Comparison of ENCODE assay signal across 17 cellular contexts in genomic region chr10:43294241-43294658, GRCh38. TPM values are rescaled to one million over a fixed set of nuclear protein-coding genes. Genes with fewer than 3 reads are reported as not detected.
DNase-seq lines count a peak whose midpoint lies in the region; ATAC-seq and TF ChIP-seq lines count a peak whose summit lies in the region.
"Had no signal": no experiment of that assay in that cellular context is flagged by ENCODE, and none has a peak within 500 bp of the region (broad histone marks: within the 10 kb centered on the region; RNA-seq: fewer than 3 reads in every experiment).

No MANE protein-coding gene starts in this region.

- peaks cover 30% of the 10 kb centered on the region for H3K4me1 ChIP-seq in CD8-positive, alpha-beta T cell (ENCODE audit: insufficient read depth, low read length)
- peaks cover 26 to 33% of the 10 kb centered on the region in 2 donors for H3K4me1 ChIP-seq in naive thymus-derived CD4-positive, alpha-beta T cell (ENCODE audit: control insufficient read depth in 2 of 2, insufficient read depth in 2 of 2, low read length in 2 of 2)
- H3K4me1 ChIP-seq in right atrium auricular region (peaks cover 0 to 4% of the 10 kb centered on the region in 2 donors), smooth muscle cell (ENCODE audit: low read depth) (no peaks in the 10 kb centered on the region)
- H3K4me1 ChIP-seq: adrenal gland had no signal

- no peaks in the 10 kb centered on the region for H3K79me2 ChIP-seq in smooth muscle cell (ENCODE audit: low read depth)

- peak in 6 of 7 experiments; percentile 37 to 69 (median 51) for DNase-seq in CD8-positive, alpha-beta T cell
- peak; percentile 15 for DNase-seq in T-helper 2 cell treated with Interferon-gamma antibody and Interleukin-4, amounts not matched to agents 5 μg/mL and 100 μg/mL, for 36 hours (ENCODE audit: low spot score)
- DNase-seq in activated T-helper 1 cell treated with anti-CD3 and anti-CD28 coated beads, Interleukin-2, amount 50 U/mL, for 16 hours (ENCODE audit: low read depth in 1 of 2, low spot score in 1 of 2) = peak; percentile 15 to 26
- peak in 4 of 9 donors; percentile 19 to 36 (median 24) for DNase-seq in naive thymus-derived CD4-positive, alpha-beta T cell
- no peak for DNase-seq in right atrium auricular region (ENCODE audit: low spot score)
- DNase-seq in hippocampal formation (lab: John Stamatoyannopoulos, UW) = no peak
- no peak for DNase-seq in smooth muscle cell (lab: John Stamatoyannopoulos, UW; ENCODE audit: unreplicated experiment)
- DNase-seq: adrenal gland; AML-193; NCI-H1694; NCI-H524; SK-N-SH; stimulated activated naive B cell treated with anti-CD40 and anti-IgM and Interleukin-4, amounts not matched to agents 10 μg/mL and 1 μg/mL and 100 μg/mL, for 72 hours had no signal

- H4K20me1 ChIP-seq in smooth muscle cell (ENCODE audit: low read depth) = no peaks in the 10 kb centered on the region

- H3K27ac Mint-ChIP-seq in CD8-positive, alpha-beta T cell = peak overlapping the region; percentile 13
- peak overlapping the region; percentile 81 for H3K27ac Mint-ChIP-seq in T-helper 2 cell treated with Interferon-gamma antibody and Interleukin-4, amounts not matched to agents 5 μg/mL and 100 μg/mL, for 36 hours
- peak overlapping the region in 2 of 9 donors; percentile 78 to 84 for H3K27ac Mint-ChIP-seq in naive thymus-derived CD4-positive, alpha-beta T cell
- H3K27ac Mint-ChIP-seq: nephron; stimulated activated naive B cell treated with anti-CD40 and anti-IgM and Interleukin-4, amounts not matched to agents 10 μg/mL and 1 μg/mL and 100 μg/mL, for 72 hours; WTC11 had no signal

- peak overlapping the region; percentile 10 for H3K4me3 ChIP-seq in CD8-positive, alpha-beta T cell (ENCODE audit: low read depth, low read length)
- no peak overlapping the region for H3K4me3 ChIP-seq in naive thymus-derived CD4-positive, alpha-beta T cell (ENCODE audit: low read length)
- H3K4me3 ChIP-seq in right atrium auricular region (no peak overlapping the region), smooth muscle cell (no peak overlapping the region)
- H3K4me3 ChIP-seq: adrenal gland had no signal

- H3K36me3 Mint-ChIP-seq in CD8-positive, alpha-beta T cell = no peaks in the 10 kb centered on the region
- peaks cover 11% of the 10 kb centered on the region for H3K36me3 Mint-ChIP-seq in T-helper 2 cell treated with Interferon-gamma antibody and Interleukin-4, amounts not matched to agents 5 μg/mL and 100 μg/mL, for 36 hours (ENCODE audit: low read depth)
- peaks cover 0 to 24% (median 0%) of the 10 kb centered on the region in 5 donors for H3K36me3 Mint-ChIP-seq in naive thymus-derived CD4-positive, alpha-beta T cell
- H3K36me3 Mint-ChIP-seq: stimulated activated naive B cell treated with anti-CD40 and anti-IgM and Interleukin-4, amounts not matched to agents 10 μg/mL and 1 μg/mL and 100 μg/mL, for 72 hours; WTC11 had no signal

- no peaks in the 10 kb centered on the region for H3K27me3 Mint-ChIP-seq in CD8-positive, alpha-beta T cell (ENCODE audit: low read depth)
- H3K27me3 Mint-ChIP-seq in T-helper 2 cell treated with Interferon-gamma antibody and Interleukin-4, amounts not matched to agents 5 μg/mL and 100 μg/mL, for 36 hours (ENCODE audit: low read depth) = peaks cover 9% of the 10 kb centered on the region
- peaks cover 0 to 15% (median 6%) of the 10 kb centered on the region in 5 donors for H3K27me3 Mint-ChIP-seq in naive thymus-derived CD4-positive, alpha-beta T cell

- POLR2A ChIA-PET in CD8-positive, alpha-beta T cell (lab: Charles Lee) = interaction anchor here (1.3 kb wide), 1 partner anchor 115 kb away, joined by 3 read pairs; the partner anchor contains the start of gene HNRNPF
- POLR2A ChIA-PET in naive thymus-derived CD4-positive, alpha-beta T cell (lab: Charles Lee) = interaction anchor here (1.0 to 3.0 kb wide), 2 partner anchors 54 to 67 kb away, joined by 4 to 10 read pairs; no protein-coding TSS in a partner anchor

- no peak overlapping the region for H3K9ac ChIP-seq in smooth muscle cell (ENCODE audit: low read depth)
- H3K9ac ChIP-seq: SK-N-SH had no signal

- H3K4me3 Mint-ChIP-seq in CD8-positive, alpha-beta T cell = no peak overlapping the region
- H3K4me3 Mint-ChIP-seq in T-helper 2 cell treated with Interferon-gamma antibody and Interleukin-4, amounts not matched to agents 5 μg/mL and 100 μg/mL, for 36 hours = peak overlapping the region; percentile 62
- peak overlapping the region in 4 of 10 donors; percentile 33 to 75 (median 60) for H3K4me3 Mint-ChIP-seq in naive thymus-derived CD4-positive, alpha-beta T cell
- H3K4me3 Mint-ChIP-seq: nephron; stimulated activated naive B cell treated with anti-CD40 and anti-IgM and Interleukin-4, amounts not matched to agents 10 μg/mL and 1 μg/mL and 100 μg/mL, for 72 hours; WTC11 had no signal

- WGBS in smooth muscle cell (ENCODE audit: low lambda C conversion rate) = 82% methylated on average over 6 of the region's 7 CpGs

- peak; percentile 77 for ATAC-seq in CD8-positive, alpha-beta T cell
- ATAC-seq in naive thymus-derived CD4-positive, alpha-beta T cell = peak; percentile 76
- no peak for ATAC-seq in HG02970 (IDR thresholded peaks at IDR 0.05; ENCODE audit: low FRiP score, unreplicated experiment)

- no peaks in the 10 kb centered on the region for H3K27me3 ChIP-seq in CD8-positive, alpha-beta T cell (ENCODE audit: insufficient read depth, low read length)
- no peaks in the 10 kb centered on the region for H3K27me3 ChIP-seq in naive thymus-derived CD4-positive, alpha-beta T cell (ENCODE audit: control insufficient read depth in 2 of 2, insufficient read depth in 2 of 2, low read length in 2 of 2)
- no peaks in the 10 kb centered on the region for H3K27me3 ChIP-seq in right atrium auricular region
- H3K27me3 ChIP-seq in smooth muscle cell (ENCODE audit: low read depth) = peaks cover 7% of the 10 kb centered on the region
- H3K27me3 ChIP-seq: adrenal gland had no signal

- H3K36me3 ChIP-seq in CD8-positive, alpha-beta T cell (ENCODE audit: insufficient read depth, low read length) = no peaks in the 10 kb centered on the region
- H3K36me3 ChIP-seq in naive thymus-derived CD4-positive, alpha-beta T cell (ENCODE audit: control insufficient read depth in 2 of 3, insufficient read depth in 3 of 3, low read length in 3 of 3) = no peaks in the 10 kb centered on the region
- H3K36me3 ChIP-seq in right atrium auricular region (no peaks in the 10 kb centered on the region), smooth muscle cell (ENCODE audit: low read depth) (no peaks in the 10 kb centered on the region)
- H3K36me3 ChIP-seq: adrenal gland had no signal

- intact Hi-C loops in CD8-positive, alpha-beta T cell (cut with DNase I, micrococcal nuclease) = no loop called here
- intact Hi-C loops in naive thymus-derived CD4-positive, alpha-beta T cell (cut with micrococcal nuclease) = loop anchor here (1.0 to 10.0 kb wide), 5 partner anchors 38 to 281 kb away; partner anchors contain the start of genes CSGALNACT2 (in 1 of the 2) and ZNF239 (in 1 of the 2)

- no peak overlapping the region for H3K27ac ChIP-seq in CD8-positive, alpha-beta T cell (ENCODE audit: low read depth, low read length)
- no peak overlapping the region for H3K27ac ChIP-seq in naive thymus-derived CD4-positive, alpha-beta T cell (ENCODE audit: low read depth, low read length)
- H3K27ac ChIP-seq in right atrium auricular region (no peak overlapping the region), smooth muscle cell (ENCODE audit: low read depth) (no peak overlapping the region)
- H3K27ac ChIP-seq: adrenal gland had no signal

- CTCF ChIA-PET in CD8-positive, alpha-beta T cell (lab: Charles Lee) = interaction anchor here (0.9 to 5.3 kb wide), 11 partner anchors 10 to 168 kb away, joined by 3 to 98 read pairs (median 6); no protein-coding TSS in a partner anchor
- CTCF ChIA-PET in naive thymus-derived CD4-positive, alpha-beta T cell (lab: Charles Lee) = interaction anchor here (0.7 to 5.1 kb wide), 7 partner anchors 11 to 135 kb away, joined by 3 to 76 read pairs (median 4); no protein-coding TSS in a partner anchor

- H3K4me1 Mint-ChIP-seq in CD8-positive, alpha-beta T cell (ENCODE audit: low read depth) = peaks cover 56% of the 10 kb centered on the region
- H3K4me1 Mint-ChIP-seq in T-helper 2 cell treated with Interferon-gamma antibody and Interleukin-4, amounts not matched to agents 5 μg/mL and 100 μg/mL, for 36 hours (ENCODE audit: low read depth) = peaks cover 57% of the 10 kb centered on the region
- peaks cover 25 to 81% (median 37%) of the 10 kb centered on the region in 7 donors for H3K4me1 Mint-ChIP-seq in naive thymus-derived CD4-positive, alpha-beta T cell

- H3K9me3 Mint-ChIP-seq in CD8-positive, alpha-beta T cell = peaks cover 2% of the 10 kb centered on the region
- peaks cover 8% of the 10 kb centered on the region for H3K9me3 Mint-ChIP-seq in T-helper 2 cell treated with Interferon-gamma antibody and Interleukin-4, amounts not matched to agents 5 μg/mL and 100 μg/mL, for 36 hours
- H3K9me3 Mint-ChIP-seq in naive thymus-derived CD4-positive, alpha-beta T cell = peaks cover 0 to 16% (median 3%) of the 10 kb centered on the region in 11 donors
- H3K9me3 Mint-ChIP-seq: nephron; stimulated activated naive B cell treated with anti-CD40 and anti-IgM and Interleukin-4, amounts not matched to agents 10 μg/mL and 1 μg/mL and 100 μg/mL, for 72 hours; WTC11 had no signal

- no peak overlapping the region for H3K4me2 ChIP-seq in smooth muscle cell
- H3K4me2 ChIP-seq: SK-N-SH had no signal

- no peak for TF ChIP-seq CTCF in CD8-positive, alpha-beta T cell (IDR thresholded peaks at IDR 0.05)
- TF ChIP-seq CTCF in right atrium auricular region (IDR thresholded peaks at IDR 0.05) (no peak), smooth muscle cell (IDR thresholded peaks at IDR 0.05; ENCODE audit: borderline replicate concordance, insufficient read depth, poor library complexity, severe bottlenecking) (no peak)

- H3F3A ChIP-seq in smooth muscle cell (ENCODE audit: low read depth) = no peaks in the 10 kb centered on the region

- no peaks in the 10 kb centered on the region for H3K9me3 ChIP-seq in CD8-positive, alpha-beta T cell (ENCODE audit: low read length)
- no peaks in the 10 kb centered on the region for H3K9me3 ChIP-seq in naive thymus-derived CD4-positive, alpha-beta T cell (ENCODE audit: control insufficient read depth in 2 of 3, low read length in 3 of 3)
- no peaks in the 10 kb centered on the region for H3K9me3 ChIP-seq in right atrium auricular region
- no peaks in the 10 kb centered on the region for H3K9me3 ChIP-seq in smooth muscle cell (replicated peaks; ENCODE audit: low read depth)
- H3K9me3 ChIP-seq: adrenal gland, SK-N-SH had no signal

- no peak overlapping the region for H2AFZ ChIP-seq in smooth muscle cell (ENCODE audit: low read depth)

RNA-seq across cellular contexts. Expression of gene RASGEF1A, which starts 27.4 kb away (rescaled TPM):
- 1 to 10 TPM in 1 of 2 experiments, under 1 TPM in 1; 0.92 to 1.0 TPM for total RNA-seq in CD8-positive, alpha-beta T cell
- 1 to 10 TPM in 2 of 5 experiments, under 1 TPM in 3; 0.22 to 3.3 (median 0.42) TPM for total RNA-seq in naive thymus-derived CD4-positive, alpha-beta T cell
- polyA plus RNA-seq in naive thymus-derived CD4-positive, alpha-beta T cell = under 1 TPM in 1 of 2 donors, not detected in 1; 0.05 TPM
- total RNA-seq in right atrium auricular region = 1 to 10 TPM; 2.9 to 3.0 TPM
- 5.9 and 8.9 TPM in 2 replicates for total RNA-seq in smooth muscle cell
- 7.7 and 7.9 TPM in 2 replicates for polyA plus RNA-seq in smooth muscle cell
- total RNA-seq: HT1080 had no signal
- polyA plus RNA-seq: SK-N-SH had no signal

Comparison
In these comparisons a context has a peak if more than half of its experiments do, and no peak if none do; other contexts are left out.
1. DNase-seq: peak in CD8-positive, alpha-beta T cell (6 of 7), T-helper 2 cell treated with Interferon-gamma antibody and Interleukin-4, amounts not matched to agents 5 μg/mL and 100 μg/mL, for 36 hours (single experiment) and activated T-helper 1 cell treated with anti-CD3 and anti-CD28 coated beads, Interleukin-2, amount 50 U/mL, for 16 hours (2 of 2); none in right atrium auricular region (single experiment), hippocampal formation (0 of 2) and smooth muscle cell (single experiment).
2. intact Hi-C loops: an anchor here in naive thymus-derived CD4-positive, alpha-beta T cell (1.0 to 10.0 kb wide); none called in CD8-positive, alpha-beta T cell.